Comparison of ENCODE assay signal across 8 cellular contexts in genomic region chr3:119240101-119240581, GRCh38. TPM values are rescaled to one million over a fixed set of nuclear protein-coding genes. Genes with fewer than 3 reads are reported as not detected.
A peak's percentile ranks its signal among the peaks of the same experiment; 100 is the strongest.
DNase-seq lines count a peak whose midpoint lies in the region; ATAC-seq and TF ChIP-seq lines count a peak whose summit lies in the region.

No MANE protein-coding gene starts in this region.

- H3K27me3 ChIP-seq in Loucy (ENCODE audit: insufficient read depth, low read length, poor library complexity, severe bottlenecking): no peaks in the 10 kb centered on the region
- H3K27me3 ChIP-seq in right atrium auricular region: no peaks in the 10 kb centered on the region
- no peaks in the 10 kb centered on the region for H3K27me3 ChIP-seq in rectal smooth muscle tissue (ENCODE audit: control insufficient read depth, insufficient read depth, low read length)

- peaks cover 4% of the 10 kb centered on the region; the same call in 1 of the 2 replicates for H3F3A ChIP-seq in Loucy (ENCODE audit: low read depth)

- CTCF ChIA-PET in HEK293 (lab: Yijun Ruan, JAX): no interaction called here

- DNase-seq in T-helper 2 cell treated with Interferon-gamma antibody and Interleukin-4, amounts not matched to agents 5 μg/mL and 100 μg/mL, for 36 hours (ENCODE audit: low spot score): no peak
- DNase-seq in T-helper 2 cell: no peak
- no peak for DNase-seq in activated naive CD4-positive, alpha-beta T cell treated with anti-CD3 and anti-CD28 coated beads, Interleukin-2, amount 50 U/mL, for 72 hours (ENCODE audit: low spot score in 2 of 2)
- DNase-seq in right atrium auricular region (ENCODE audit: low spot score): no peak
- no peak for DNase-seq in NCI-H2196 (lab: John Stamatoyannopoulos, UW; ENCODE audit: unreplicated experiment)

- POLR2A ChIA-PET in HEK293 (lab: Yijun Ruan, JAX): interaction anchor here (0.9 to 1.6 kb wide), 8 partner anchors 9 to 224 kb away, joined by 3 to 6 read pairs (median 4); partner anchors contain the start of genes ARHGAP31, IGSF11 and TMEM39A

- H3K4me2 ChIP-seq in Loucy (ENCODE audit: low read depth, low read length, poor library complexity, severe bottlenecking): peak overlapping the region; percentile 95

- H3K27ac Mint-ChIP-seq in T-helper 2 cell treated with Interferon-gamma antibody and Interleukin-4, amounts not matched to agents 5 μg/mL and 100 μg/mL, for 36 hours: peak overlapping the region; percentile 91
- peak overlapping the region; percentile 90 to 97 for H3K27ac Mint-ChIP-seq in activated naive CD4-positive, alpha-beta T cell treated with anti-CD3 and anti-CD28 coated beads, Interleukin-2, amount 50 U/mL, for 72 hours

- H3K4me3 Mint-ChIP-seq in T-helper 2 cell treated with Interferon-gamma antibody and Interleukin-4, amounts not matched to agents 5 μg/mL and 100 μg/mL, for 36 hours: peak overlapping the region; percentile 91

- peak overlapping the region; percentile 61 for H3K27ac ChIP-seq in HEK293 (ENCODE audit: extremely low read depth, low read depth, low read length)
- peak overlapping the region; percentile 95 for H3K27ac ChIP-seq in right atrium auricular region
- peak overlapping the region; percentile 87 for H3K27ac ChIP-seq in rectal smooth muscle tissue (ENCODE audit: low read depth, low read length)

- TF ChIP-seq CTCF in HEK293 (tag by site-specific recombination; IDR thresholded peaks at IDR 0.05) (no peak), Loucy (conservative IDR thresholded peaks at IDR 0.05; ENCODE audit: low read length) (no peak), right atrium auricular region (IDR thresholded peaks at IDR 0.05) (no peak)

- peaks cover 13% of the 10 kb centered on the region for H4K20me1 ChIP-seq in Loucy (ENCODE audit: insufficient read depth, low read length, poor library complexity, severe bottlenecking)

- peak overlapping the region; percentile 95 for H2AFZ ChIP-seq in Loucy (ENCODE audit: low read length)

- H3K36me3 Mint-ChIP-seq in T-helper 2 cell treated with Interferon-gamma antibody and Interleukin-4, amounts not matched to agents 5 μg/mL and 100 μg/mL, for 36 hours (ENCODE audit: low read depth): peaks cover 17% of the 10 kb centered on the region
- H3K36me3 Mint-ChIP-seq in activated naive CD4-positive, alpha-beta T cell treated with anti-CD3 and anti-CD28 coated beads, Interleukin-2, amount 50 U/mL, for 72 hours: peaks cover 6 to 23% of the 10 kb centered on the region in 2 donors

- H3K4me3 ChIP-seq in HEK293 (ENCODE audit: low read depth, low read length) (peak overlapping the region; percentile 76), Loucy (ENCODE audit: low read length, poor library complexity, severe bottlenecking) (peak overlapping the region; percentile 98), right atrium auricular region (peak overlapping the region; percentile 78 to 89), rectal smooth muscle tissue (ENCODE audit: low read length) (peak overlapping the region; percentile 87)

- H3K9me3 Mint-ChIP-seq in T-helper 2 cell treated with Interferon-gamma antibody and Interleukin-4, amounts not matched to agents 5 μg/mL and 100 μg/mL, for 36 hours: no peaks in the 10 kb centered on the region
- no peaks in the 10 kb centered on the region for H3K9me3 Mint-ChIP-seq in activated naive CD4-positive, alpha-beta T cell treated with anti-CD3 and anti-CD28 coated beads, Interleukin-2, amount 50 U/mL, for 72 hours

- H3K27me3 Mint-ChIP-seq in T-helper 2 cell treated with Interferon-gamma antibody and Interleukin-4, amounts not matched to agents 5 μg/mL and 100 μg/mL, for 36 hours (ENCODE audit: low read depth): no peaks in the 10 kb centered on the region

- no peaks in the 10 kb centered on the region for H3K4me1 ChIP-seq in HEK293 (ENCODE audit: control insufficient read depth, insufficient read depth, low read length)
- peaks cover 43% of the 10 kb centered on the region for H3K4me1 ChIP-seq in Loucy (ENCODE audit: insufficient read depth, low read length, poor library complexity, severe bottlenecking)
- H3K4me1 ChIP-seq in right atrium auricular region: peaks cover 3 to 24% of the 10 kb centered on the region in 2 donors
- peaks cover 6% of the 10 kb centered on the region for H3K4me1 ChIP-seq in rectal smooth muscle tissue (ENCODE audit: control insufficient read depth, insufficient read depth, low read length)

- H3K9me3 ChIP-seq in HEK293 (ENCODE audit: control insufficient read depth, insufficient read depth, low read depth, low read length): no peaks in the 10 kb centered on the region
- H3K9me3 ChIP-seq in Loucy (ENCODE audit: insufficient read depth, low read depth, low read length): no peaks in the 10 kb centered on the region
- no peaks in the 10 kb centered on the region for H3K9me3 ChIP-seq in right atrium auricular region

- ATAC-seq in activated naive CD4-positive, alpha-beta T cell treated with anti-CD3 and anti-CD28 coated beads, Interleukin-2, amount 50 U/mL, for 72 hours: peak; percentile 12 to 18

- no peaks in the 10 kb centered on the region for H3K9me2 ChIP-seq in Loucy (replicated peaks; ENCODE audit: low read depth, low read length)

- peaks cover 43% of the 10 kb centered on the region; the same call in 1 of the 2 replicates for H3K79me2 ChIP-seq in Loucy (ENCODE audit: insufficient read depth, low read length)

- H3K36me3 ChIP-seq in HEK293 (ENCODE audit: control insufficient read depth in 2 of 2, insufficient read depth in 1 of 2, low read length in 2 of 2): peaks cover 4 to 19% of the 10 kb centered on the region in 2 experiments; a peak in 1 of 3 replicates
- 0 out of 2 replicates have a peak, but pooled peaks cover 5% of the 10 kb centered on the region for H3K36me3 ChIP-seq in Loucy (ENCODE audit: insufficient read depth, low read length)
- peaks cover 6% of the 10 kb centered on the region for H3K36me3 ChIP-seq in right atrium auricular region
- peaks cover 7% of the 10 kb centered on the region for H3K36me3 ChIP-seq in rectal smooth muscle tissue (ENCODE audit: control insufficient read depth, insufficient read depth, low read length)

- peaks cover 35% of the 10 kb centered on the region for H3K4me1 Mint-ChIP-seq in T-helper 2 cell treated with Interferon-gamma antibody and Interleukin-4, amounts not matched to agents 5 μg/mL and 100 μg/mL, for 36 hours (ENCODE audit: low read depth)

- H3K9ac ChIP-seq in Loucy (ENCODE audit: low read depth, low read length, poor library complexity, severe bottlenecking): peak overlapping the region; percentile 77
- peak overlapping the region; percentile 77 for H3K9ac ChIP-seq in rectal smooth muscle tissue (ENCODE audit: low read length)

TF ChIP-seq in HEK293, 187 proteins besides CTCF, POLR2A, EP300 and RAD21 (continues in another document):
- TF ChIP-seq ZNF664 (tag by site-specific recombination; IDR thresholded peaks at IDR 0.05) (no peak), ZSCAN16 (tag by site-specific recombination; IDR thresholded peaks at IDR 0.05) (no peak), ZNF791 (tag by site-specific recombination; IDR thresholded peaks at IDR 0.05) (no peak), ZNF174 (tag by site-specific recombination; IDR thresholded peaks at IDR 0.05) (no peak), ZNF670 (tag by site-specific recombination; IDR thresholded peaks at IDR 0.05; ENCODE audit: low read depth) (no peak), ZFP69B (tag by site-specific recombination; IDR thresholded peaks at IDR 0.05) (no peak), KLF8 (tag by site-specific recombination; IDR thresholded peaks at IDR 0.05) (no peak), ZSCAN30 (tag by site-specific recombination; IDR thresholded peaks at IDR 0.05) (no peak), IKZF3 (tag by site-specific recombination; IDR thresholded peaks at IDR 0.05) (0 out of 2 replicates have a peak, but pooled peaks have one; percentile 18), BCL11A (tag by site-specific recombination; IDR thresholded peaks at IDR 0.05; ENCODE audit: low read depth) (peak; percentile 87), ZNF433 (tag by site-specific recombination; IDR thresholded peaks at IDR 0.05; ENCODE audit: low read depth) (no peak), ZNF596 (tag by site-specific recombination; IDR thresholded peaks at IDR 0.05) (no peak), KLF1 (tag by site-specific recombination; IDR thresholded peaks at IDR 0.05) (no peak), ZNF132 (tag by site-specific recombination; IDR thresholded peaks at IDR 0.05; ENCODE audit: borderline replicate concordance) (no peak), ZSCAN18 (tag by site-specific recombination; IDR thresholded peaks at IDR 0.05) (no peak), HOXA7 (CRISPR knock-in tag; IDR thresholded peaks at IDR 0.05; ENCODE audit: borderline replicate concordance) (no peak), ZNF10 (tag by site-specific recombination; IDR thresholded peaks at IDR 0.05) (no peak), ZNF394 (tag by site-specific recombination; IDR thresholded peaks at IDR 0.05; ENCODE audit: borderline replicate concordance) (no peak), SCRT1 (tag by site-specific recombination; IDR thresholded peaks at IDR 0.05; ENCODE audit: borderline replicate concordance) (no peak)

RNA-seq across cellular contexts. Expression of gene B4GALT4, which starts 0.5 kb away (rescaled TPM):
- 10 to 100 TPM; 13.8 to 21.0 TPM for total RNA-seq in activated naive CD4-positive, alpha-beta T cell treated with anti-CD3 and anti-CD28 coated beads, Interleukin-2, amount 50 U/mL, for 72 hours
- total RNA-seq in right atrium auricular region: 10 to 100 TPM; 15.6 to 16.4 TPM

RNA-seq across cellular contexts. Expression of gene ARHGAP31, which starts 54.0 kb away (rescaled TPM):
- total RNA-seq in activated naive CD4-positive, alpha-beta T cell treated with anti-CD3 and anti-CD28 coated beads, Interleukin-2, amount 50 U/mL, for 72 hours: 10 to 100 TPM in 1 of 2 donors, 1 to 10 TPM in 1; 2.1 to 11.0 TPM
- 10 to 100 TPM; 29.9 to 33.1 TPM for total RNA-seq in right atrium auricular region
